In genomic region chr7:139706837-139707236, GRCh38 we compare ENCODE assay signal across 15 cellular contexts.
"Had no signal": no experiment of that assay in that cellular context is flagged by ENCODE, and none has a peak within 500 bp of the region (broad histone marks: within the 10 kb centered on the region; RNA-seq: fewer than 3 reads in every experiment).

No MANE protein-coding gene starts in this region.

- H3K9me3 ChIP-seq: adrenal gland, left lung, ovary, tibial artery, vagina had no signal

- H3K27ac ChIP-seq: adrenal gland, left lung, ovary, tibial artery, vagina had no signal

- H3K9me3 Mint-ChIP-seq: activated CD4-positive, alpha-beta memory T cell treated with anti-CD3 and anti-CD28 coated beads, Interleukin-2, amount 10 ng/mL, durations not matched to agents 7 days and 5 days; activated T-cell treated with anti-CD3 and anti-CD28 coated beads, Interleukin-2, amount 50 U/mL, for 24 hours; neural crest cell; stimulated activated effector memory CD8-positive, alpha-beta T cell treated with anti-CD3 and anti-CD28 coated beads, Interleukin-12 subunit alpha, Interleukin-12 subunit beta, amount 100 ng/mL, for 72 hours had no signal

- H3K4me3 ChIP-seq: adrenal gland, left lung, ovary, tibial artery, vagina had no signal

- H3K36me3 Mint-ChIP-seq: WTC11 had no signal

- H3K27me3 ChIP-seq: adrenal gland, left lung, ovary, tibial artery, vagina had no signal

- H3K4me3 Mint-ChIP-seq: activated CD4-positive, alpha-beta memory T cell treated with anti-CD3 and anti-CD28 coated beads, Interleukin-2, amount 10 ng/mL, durations not matched to agents 7 days and 5 days; activated T-cell treated with anti-CD3 and anti-CD28 coated beads, Interleukin-2, amount 50 U/mL, for 24 hours; neural crest cell; stimulated activated effector memory CD8-positive, alpha-beta T cell treated with anti-CD3 and anti-CD28 coated beads, Interleukin-12 subunit alpha, Interleukin-12 subunit beta, amount 100 ng/mL, for 72 hours; T-helper 17 cell; WTC11 had no signal

- DNase-seq: activated CD4-positive, alpha-beta memory T cell treated with anti-CD3 and anti-CD28 coated beads, Interleukin-2, amount 10 ng/mL, durations not matched to agents 7 days and 5 days; activated CD4-positive, alpha-beta T cell treated with anti-CD3 and anti-CD28 coated beads for 4 hours; activated naive CD4-positive, alpha-beta T cell treated with anti-CD3 and anti-CD28 coated beads, Interleukin-2, amount 50 U/mL, for 16 hours; activated T-cell treated with anti-CD3 and anti-CD28 coated beads, Interleukin-2, amount 50 U/mL, for 24 hours; islet precursor cell; left lung; ovary; stimulated activated CD4-positive, alpha-beta T cell treated with anti-CD3 and anti-CD28 coated beads, Interleukin-12 subunit alpha, Interleukin-12 subunit beta, amount 100 ng/mL, for 4 hours; T-helper 17 cell had no signal

- H3K27me3 Mint-ChIP-seq: activated CD4-positive, alpha-beta memory T cell treated with anti-CD3 and anti-CD28 coated beads, Interleukin-2, amount 10 ng/mL, durations not matched to agents 7 days and 5 days; activated T-cell treated with anti-CD3 and anti-CD28 coated beads, Interleukin-2, amount 50 U/mL, for 24 hours; T-helper 17 cell had no signal

- ATAC-seq: left lung; stimulated activated effector memory CD8-positive, alpha-beta T cell treated with anti-CD3 and anti-CD28 coated beads, Interleukin-12 subunit alpha, Interleukin-12 subunit beta, amount 100 ng/mL, for 72 hours; T-helper 17 cell; WTC11 had no signal

- H3K36me3 ChIP-seq: adrenal gland, ovary, vagina had no signal

- H3K27ac Mint-ChIP-seq: activated CD4-positive, alpha-beta memory T cell treated with anti-CD3 and anti-CD28 coated beads, Interleukin-2, amount 10 ng/mL, durations not matched to agents 7 days and 5 days; activated T-cell treated with anti-CD3 and anti-CD28 coated beads, Interleukin-2, amount 50 U/mL, for 24 hours; T-helper 17 cell had no signal
